Comparison of ENCODE assay signal across 9 cellular contexts in genomic region chr10:77943086-77943901, GRCh38. TPM values are rescaled to one million over a fixed set of nuclear protein-coding genes. Genes with fewer than 3 reads are reported as not detected.
A peak's percentile ranks its signal among the peaks of the same experiment; 100 is the strongest.
DNase-seq lines count a peak whose midpoint lies in the region; ATAC-seq and TF ChIP-seq lines count a peak whose summit lies in the region.
"Had no signal": no experiment of that assay in that cellular context is flagged by ENCODE, and none has a peak within 500 bp of the region (broad histone marks: within the 10 kb centered on the region; RNA-seq: fewer than 3 reads in every experiment).

No MANE protein-coding gene starts in this region.

- DNase-seq in ELF-1 (ENCODE audit: low read depth, low spot score) (peak; percentile 91), NCI-H1694 (lab: John Stamatoyannopoulos, UW) (peak; percentile 19), epithelial cell of proximal tubule (ENCODE audit: low read depth) (peak; percentile 81), neuronal stem cell (ENCODE audit: low spot score) (peak; percentile 6), MM.1S (no peak)
- DNase-seq: SHP77 had no signal

- no peak overlapping the region for H2BK15ac ChIP-seq in neuronal stem cell (ENCODE audit: low read length)

- no peaks in the 10 kb centered on the region for H3K27me3 ChIP-seq in neuronal stem cell (ENCODE audit: control insufficient read depth in 3 of 3, insufficient read depth in 3 of 3, low read depth in 1 of 3, low read length in 3 of 3)
- H3K27me3 ChIP-seq in MM.1S (replicated peaks; ENCODE audit: insufficient read depth, low read length): no peaks in the 10 kb centered on the region

- H3K36me3 ChIP-seq in neuronal stem cell (replicated peaks in 1 of 2; ENCODE audit: control insufficient read depth in 2 of 2, insufficient read depth in 2 of 2, low read length in 2 of 2): no peaks in the 10 kb centered on the region
- no peaks in the 10 kb centered on the region for H3K36me3 ChIP-seq in MM.1S (replicated peaks; ENCODE audit: insufficient read depth, low read length)

- H3K27ac ChIP-seq in neuronal stem cell (replicated peaks; ENCODE audit: low read length) (no peak overlapping the region), MM.1S (ENCODE audit: low read length) (no peak overlapping the region)

- TF ChIP-seq CTCF in epithelial cell of proximal tubule (conservative IDR thresholded peaks at IDR 0.05; ENCODE audit: low read depth, low read length): no peak
- no peak for TF ChIP-seq CTCF in MM.1S (IDR thresholded peaks at IDR 0.05; ENCODE audit: low read length)

- H2BK120ac ChIP-seq in neuronal stem cell (ENCODE audit: low read depth, low read length): no peak overlapping the region

- no CpG with 5 or more reads among the region's 10 CpGs for WGBS in neuronal stem cell (ENCODE audit: extremely low coverage in 2 of 2, insufficient read length in 2 of 2, insufficient replicate concordance in 1 of 2), 2 donors

- no peak overlapping the region for H2BK12ac ChIP-seq in neuronal stem cell (ENCODE audit: low read length)

- H3K9me3 ChIP-seq in neuronal stem cell (replicated peaks in 1 of 2; ENCODE audit: control insufficient read depth in 2 of 2, insufficient read depth in 1 of 2, low read depth in 1 of 2, low read length in 2 of 2) (no peaks in the 10 kb centered on the region), MM.1S (replicated peaks; ENCODE audit: insufficient read depth, low read length) (no peaks in the 10 kb centered on the region)

- H3K4me2 ChIP-seq in neuronal stem cell (ENCODE audit: insufficient read depth, low read length, poor library complexity, severe bottlenecking): no peak overlapping the region
- H3K4me2 ChIP-seq in MM.1S (ENCODE audit: low read depth, low read length): no peak overlapping the region

- no peak for ATAC-seq in GM18861 (IDR thresholded peaks at IDR 0.05; ENCODE audit: unreplicated experiment)
- ATAC-seq in HG02763 (IDR thresholded peaks at IDR 0.05; ENCODE audit: unreplicated experiment): no peak
- ATAC-seq in activated CD4-positive, CD25-positive, alpha-beta regulatory T cell treated with anti-CD3 and anti-CD28 coated beads, Interleukin-2, amount 50 U/mL, for 24 hours: no peak

- H3K4ac ChIP-seq in neuronal stem cell (ENCODE audit: low read length): no peak overlapping the region

- H4K8ac ChIP-seq in neuronal stem cell (ENCODE audit: low read depth, low read length): no peak overlapping the region

- H2AK5ac ChIP-seq in neuronal stem cell (ENCODE audit: low read depth, low read length): no peak overlapping the region

- H3K4me3 ChIP-seq in epithelial cell of proximal tubule (ENCODE audit: low read depth, low read length) (peak overlapping the region; percentile 3), neuronal stem cell (ENCODE audit: low read length in 2 of 2) (no peak overlapping the region), MM.1S (ENCODE audit: low read length) (no peak overlapping the region)

- no peaks in the 10 kb centered on the region for H4K20me1 ChIP-seq in MM.1S (ENCODE audit: insufficient read depth, low read length)

- no peak overlapping the region for H3K14ac ChIP-seq in neuronal stem cell (ENCODE audit: low read length)

- H3K4me1 ChIP-seq in neuronal stem cell (ENCODE audit: control insufficient read depth in 2 of 2, insufficient read depth in 1 of 2, low read depth in 1 of 2, low read length in 2 of 2) (peaks cover 3 to 5% of the 10 kb centered on the region in 2 donors), MM.1S (ENCODE audit: low read length) (no peaks in the 10 kb centered on the region)

- no peaks in the 10 kb centered on the region for H3K9me2 ChIP-seq in MM.1S (replicated peaks; ENCODE audit: insufficient read depth, low read length)

- H2AFZ ChIP-seq in neuronal stem cell (ENCODE audit: low read length) (peak overlapping the region; percentile 60), MM.1S (ENCODE audit: low read length) (no peak overlapping the region)

- H2BK5ac ChIP-seq in neuronal stem cell (ENCODE audit: low read length): no peak overlapping the region

- no peaks in the 10 kb centered on the region for H3F3A ChIP-seq in MM.1S (ENCODE audit: insufficient read depth, low read length)

- no peak overlapping the region for H3K23ac ChIP-seq in neuronal stem cell (ENCODE audit: low read depth, low read length, poor library complexity)

- H3K79me2 ChIP-seq in MM.1S (ENCODE audit: low read length): no peaks in the 10 kb centered on the region

- no peak overlapping the region for H3K18ac ChIP-seq in neuronal stem cell (ENCODE audit: low read length)

- H4K91ac ChIP-seq in neuronal stem cell (ENCODE audit: low read depth, low read length, poor library complexity): no peak overlapping the region

- no peak overlapping the region for H3K9ac ChIP-seq in neuronal stem cell (ENCODE audit: low read depth, low read length, poor library complexity)
- H3K9ac ChIP-seq in MM.1S (ENCODE audit: low read length): no peak overlapping the region

- no peaks in the 10 kb centered on the region for H3K79me1 ChIP-seq in neuronal stem cell (ENCODE audit: low read depth, low read length)

RNA-seq across cellular contexts. Expression of gene DLG5, which starts 16.7 kb away (rescaled TPM):
- 23.4 and 25.8 TPM in 2 replicates for total RNA-seq in epithelial cell of proximal tubule
- 35.6 TPM for polyA plus RNA-seq in neuronal stem cell (2013, experiment 1 of 2)
- polyA plus RNA-seq in neuronal stem cell (2013, experiment 2 of 2): 35.2 TPM
